1 cellular context compared by ENCODE assay signal in the genomic region with DNA sequence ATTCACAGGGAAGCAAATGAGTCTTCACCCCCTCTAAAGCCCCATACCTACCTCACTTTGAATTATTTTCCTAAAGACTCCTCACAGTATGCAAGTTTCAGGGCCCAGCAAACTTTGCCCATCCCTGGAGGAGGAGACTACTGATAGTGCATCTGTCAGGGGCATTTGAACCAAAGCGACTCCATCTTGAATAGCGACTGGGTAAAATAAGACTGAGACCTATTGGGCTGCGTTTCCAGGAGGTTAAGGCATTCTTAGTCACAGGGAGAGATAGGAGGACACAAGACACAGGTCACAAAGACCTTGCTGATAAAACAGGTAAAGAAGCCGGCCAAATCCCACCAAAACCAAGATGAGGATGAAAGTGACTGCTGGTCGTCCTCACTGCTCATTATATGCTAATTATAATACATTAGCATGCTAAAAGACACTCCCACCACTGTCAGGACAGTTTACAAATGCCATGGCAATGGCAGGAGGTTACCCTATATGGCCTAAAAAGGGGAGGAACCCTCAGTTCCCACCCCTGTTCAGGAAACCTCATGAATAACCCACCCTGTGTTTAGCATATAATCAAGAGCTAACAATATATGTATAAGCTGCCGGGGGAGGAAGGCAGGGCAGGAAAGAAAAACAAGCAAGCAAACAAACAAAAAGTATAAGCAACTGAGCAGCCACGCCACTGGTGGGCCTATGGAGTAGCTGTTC.
TF ChIP-seq lines count a peak whose summit lies in the region.

No MANE protein-coding gene starts in this region.

TF ChIP-seq in K562, 482 proteins besides CTCF, POLR2A, EP300 and RAD21 (continued from another document):
- TF ChIP-seq, protein P1, sequence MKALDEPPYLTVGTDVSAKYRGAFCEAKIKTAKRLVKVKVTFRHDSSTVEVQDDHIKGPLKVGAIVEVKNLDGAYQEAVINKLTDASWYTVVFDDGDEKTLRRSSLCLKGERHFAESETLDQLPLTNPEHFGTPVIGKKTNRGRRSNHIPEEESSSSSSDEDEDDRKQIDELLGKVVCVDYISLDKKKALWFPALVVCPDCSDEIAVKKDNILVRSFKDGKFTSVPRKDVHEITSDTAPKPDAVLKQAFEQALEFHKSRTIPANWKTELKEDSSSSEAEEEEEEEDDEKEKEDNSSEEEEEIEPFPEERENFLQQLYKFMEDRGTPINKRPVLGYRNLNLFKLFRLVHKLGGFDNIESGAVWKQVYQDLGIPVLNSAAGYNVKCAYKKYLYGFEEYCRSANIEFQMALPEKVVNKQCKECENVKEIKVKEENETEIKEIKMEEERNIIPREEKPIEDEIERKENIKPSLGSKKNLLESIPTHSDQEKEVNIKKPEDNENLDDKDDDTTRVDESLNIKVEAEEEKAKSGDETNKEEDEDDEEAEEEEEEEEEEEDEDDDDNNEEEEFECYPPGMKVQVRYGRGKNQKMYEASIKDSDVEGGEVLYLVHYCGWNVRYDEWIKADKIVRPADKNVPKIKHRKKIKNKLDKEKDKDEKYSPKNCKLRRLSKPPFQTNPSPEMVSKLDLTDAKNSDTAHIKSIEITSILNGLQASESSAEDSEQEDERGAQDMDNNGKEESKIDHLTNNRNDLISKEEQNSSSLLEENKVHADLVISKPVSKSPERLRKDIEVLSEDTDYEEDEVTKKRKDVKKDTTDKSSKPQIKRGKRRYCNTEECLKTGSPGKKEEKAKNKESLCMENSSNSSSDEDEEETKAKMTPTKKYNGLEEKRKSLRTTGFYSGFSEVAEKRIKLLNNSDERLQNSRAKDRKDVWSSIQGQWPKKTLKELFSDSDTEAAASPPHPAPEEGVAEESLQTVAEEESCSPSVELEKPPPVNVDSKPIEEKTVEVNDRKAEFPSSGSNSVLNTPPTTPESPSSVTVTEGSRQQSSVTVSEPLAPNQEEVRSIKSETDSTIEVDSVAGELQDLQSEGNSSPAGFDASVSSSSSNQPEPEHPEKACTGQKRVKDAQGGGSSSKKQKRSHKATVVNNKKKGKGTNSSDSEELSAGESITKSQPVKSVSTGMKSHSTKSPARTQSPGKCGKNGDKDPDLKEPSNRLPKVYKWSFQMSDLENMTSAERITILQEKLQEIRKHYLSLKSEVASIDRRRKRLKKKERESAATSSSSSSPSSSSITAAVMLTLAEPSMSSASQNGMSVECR (CRISPR knock-in tag; IDR thresholded peaks at IDR 0.05): no peak
- peak; percentile 65; the same call in 1 of the 2 replicates for TF ChIP-seq TCFL5 (CRISPR knock-in tag; conservative IDR thresholded peaks at IDR 0.05)
- TF ChIP-seq ZC3H11A (IDR thresholded peaks at IDR 0.05; ENCODE audit: low read depth, low read length): no peak
- no peak for TF ChIP-seq ZNF511 (CRISPR knock-in tag; IDR thresholded peaks at IDR 0.05)
- no peak for TF ChIP-seq RBM25 (IDR thresholded peaks at IDR 0.05; ENCODE audit: low read depth, low read length, severe bottlenecking)
